Comparison of ENCODE assay signal across 1 cellular context in the genomic region with DNA sequence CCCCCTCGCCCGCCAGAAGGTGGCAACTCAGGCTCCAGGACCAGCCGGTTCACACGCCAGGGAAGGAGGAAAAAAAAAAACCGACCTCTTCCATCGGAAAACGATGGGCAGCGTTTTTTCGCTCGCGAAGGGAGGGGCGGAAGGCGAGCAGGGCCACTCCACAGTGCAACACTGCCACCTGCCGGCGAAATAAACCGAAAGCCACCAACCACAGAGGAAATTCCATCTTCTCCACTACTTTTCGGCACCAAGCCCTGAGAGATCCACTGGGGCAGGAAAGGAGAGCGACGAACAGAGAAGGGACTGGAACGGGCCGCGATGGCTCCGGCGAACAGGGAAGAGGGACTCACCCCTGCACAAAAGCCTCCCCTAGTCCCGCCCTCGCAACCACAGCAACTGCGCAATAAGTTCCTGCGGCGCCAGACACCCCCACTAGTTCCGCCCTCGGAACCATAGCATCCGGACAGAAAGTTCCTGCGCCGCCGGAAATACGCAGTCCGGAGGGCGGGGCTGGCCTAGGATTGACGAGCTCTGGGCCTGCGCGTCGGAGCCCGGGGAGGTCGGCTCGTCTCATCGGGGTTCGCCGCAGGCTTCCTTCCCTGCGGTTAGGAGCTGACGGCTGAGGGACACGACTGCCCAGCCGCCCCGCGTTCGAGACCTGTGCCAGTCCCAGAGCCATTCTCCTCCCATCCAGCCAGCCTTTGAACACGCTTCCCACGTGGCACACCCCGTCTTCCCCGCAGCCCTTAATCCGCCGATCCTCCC.
TF ChIP-seq lines count a peak whose summit lies in the region.

No MANE protein-coding gene starts in this region.

TF ChIP-seq in HEK293, 187 proteins besides CTCF, POLR2A, EP300 and RAD21 (continued from another document):
- TF ChIP-seq ZBTB11 (tag by site-specific recombination; conservative IDR thresholded peaks at IDR 0.05; ENCODE audit: low read depth) (peak; percentile 93), ZEB2 (tag by site-specific recombination; IDR thresholded peaks at IDR 0.05) (peak; percentile 90), SP7 (tag by site-specific recombination; IDR thresholded peaks at IDR 0.05) (peak; percentile 84), ZNF514 (tag by site-specific recombination; IDR thresholded peaks at IDR 0.05) (no peak), ZBTB10 (tag by site-specific recombination; IDR thresholded peaks at IDR 0.05) (peak; percentile 82), ZNF157 (tag by site-specific recombination; IDR thresholded peaks at IDR 0.05) (no peak), ZNF600 (tag by site-specific recombination; IDR thresholded peaks at IDR 0.05) (peak; percentile 74; the same call in 1 of the 2 replicates), ZNF24 (tag by site-specific recombination; IDR thresholded peaks at IDR 0.05) (peak; percentile 89), HOXD13 (CRISPR knock-in tag; IDR thresholded peaks at IDR 0.05; ENCODE audit: borderline replicate concordance) (peak; percentile 50; the same call in 1 of the 2 replicates), ZBTB21 (tag by site-specific recombination; IDR thresholded peaks at IDR 0.05) (peak; percentile 79), ZNF596 (tag by site-specific recombination; IDR thresholded peaks at IDR 0.05) (no peak), OVOL3 (tag by site-specific recombination; IDR thresholded peaks at IDR 0.05) (no peak), YY1 (tag by site-specific recombination; IDR thresholded peaks at IDR 0.05) (peak; percentile 35; the same call in 1 of the 2 replicates), GLI4 (tag by site-specific recombination; IDR thresholded peaks at IDR 0.05) (no peak), ZNF513 (tag by site-specific recombination; IDR thresholded peaks at IDR 0.05) (no peak; the same call in 1 of the 2 replicates), BCL11B (tag by site-specific recombination; IDR thresholded peaks at IDR 0.05; ENCODE audit: low read depth) (peak; percentile 45; the same call in 1 of the 2 replicates), ZBTB8A (tag by site-specific recombination; IDR thresholded peaks at IDR 0.05) (0 out of 2 replicates have a peak, but pooled peaks have one; percentile 59), ZNF518A (tag by site-specific recombination; conservative IDR thresholded peaks at IDR 0.05; ENCODE audit: low read depth) (peak; percentile 56), ZBTB17 (tag by site-specific recombination; IDR thresholded peaks at IDR 0.05) (peak; percentile 95), ZNF670 (tag by site-specific recombination; IDR thresholded peaks at IDR 0.05; ENCODE audit: low read depth) (no peak), ZSCAN30 (tag by site-specific recombination; IDR thresholded peaks at IDR 0.05) (peak; percentile 61)
- TF ChIP-seq, protein P1, sequence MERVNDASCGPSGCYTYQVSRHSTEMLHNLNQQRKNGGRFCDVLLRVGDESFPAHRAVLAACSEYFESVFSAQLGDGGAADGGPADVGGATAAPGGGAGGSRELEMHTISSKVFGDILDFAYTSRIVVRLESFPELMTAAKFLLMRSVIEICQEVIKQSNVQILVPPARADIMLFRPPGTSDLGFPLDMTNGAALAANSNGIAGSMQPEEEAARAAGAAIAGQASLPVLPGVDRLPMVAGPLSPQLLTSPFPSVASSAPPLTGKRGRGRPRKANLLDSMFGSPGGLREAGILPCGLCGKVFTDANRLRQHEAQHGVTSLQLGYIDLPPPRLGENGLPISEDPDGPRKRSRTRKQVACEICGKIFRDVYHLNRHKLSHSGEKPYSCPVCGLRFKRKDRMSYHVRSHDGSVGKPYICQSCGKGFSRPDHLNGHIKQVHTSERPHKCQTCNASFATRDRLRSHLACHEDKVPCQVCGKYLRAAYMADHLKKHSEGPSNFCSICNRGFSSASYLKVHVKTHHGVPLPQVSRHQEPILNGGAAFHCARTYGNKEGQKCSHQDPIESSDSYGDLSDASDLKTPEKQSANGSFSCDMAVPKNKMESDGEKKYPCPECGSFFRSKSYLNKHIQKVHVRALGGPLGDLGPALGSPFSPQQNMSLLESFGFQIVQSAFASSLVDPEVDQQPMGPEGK (tag by site-specific recombination; IDR thresholded peaks at IDR 0.05): peak; percentile 89
- TF ChIP-seq, protein P2, sequence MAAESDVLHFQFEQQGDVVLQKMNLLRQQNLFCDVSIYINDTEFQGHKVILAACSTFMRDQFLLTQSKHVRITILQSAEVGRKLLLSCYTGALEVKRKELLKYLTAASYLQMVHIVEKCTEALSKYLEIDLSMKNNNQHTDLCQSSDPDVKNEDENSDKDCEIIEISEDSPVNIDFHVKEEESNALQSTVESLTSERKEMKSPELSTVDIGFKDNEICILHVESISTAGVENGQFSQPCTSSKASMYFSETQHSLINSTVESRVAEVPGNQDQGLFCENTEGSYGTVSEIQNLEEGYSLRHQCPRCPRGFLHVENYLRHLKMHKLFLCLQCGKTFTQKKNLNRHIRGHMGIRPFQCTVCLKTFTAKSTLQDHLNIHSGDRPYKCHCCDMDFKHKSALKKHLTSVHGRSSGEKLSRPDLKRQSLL (tag by site-specific recombination; IDR thresholded peaks at IDR 0.05): peak; percentile 74
- TF ChIP-seq, protein P3, sequence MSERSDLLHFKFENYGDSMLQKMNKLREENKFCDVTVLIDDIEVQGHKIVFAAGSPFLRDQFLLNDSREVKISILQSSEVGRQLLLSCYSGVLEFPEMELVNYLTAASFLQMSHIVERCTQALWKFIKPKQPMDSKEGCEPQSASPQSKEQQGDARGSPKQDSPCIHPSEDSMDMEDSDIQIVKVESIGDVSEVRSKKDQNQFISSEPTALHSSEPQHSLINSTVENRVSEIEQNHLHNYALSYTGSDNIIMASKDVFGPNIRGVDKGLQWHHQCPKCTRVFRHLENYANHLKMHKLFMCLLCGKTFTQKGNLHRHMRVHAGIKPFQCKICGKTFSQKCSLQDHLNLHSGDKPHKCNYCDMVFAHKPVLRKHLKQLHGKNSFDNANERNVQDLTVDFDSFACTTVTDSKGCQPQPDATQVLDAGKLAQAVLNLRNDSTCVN (tag by site-specific recombination; optimal IDR thresholded peaks at IDR 0.05): peak; percentile 22
- TF ChIP-seq, protein P4, sequence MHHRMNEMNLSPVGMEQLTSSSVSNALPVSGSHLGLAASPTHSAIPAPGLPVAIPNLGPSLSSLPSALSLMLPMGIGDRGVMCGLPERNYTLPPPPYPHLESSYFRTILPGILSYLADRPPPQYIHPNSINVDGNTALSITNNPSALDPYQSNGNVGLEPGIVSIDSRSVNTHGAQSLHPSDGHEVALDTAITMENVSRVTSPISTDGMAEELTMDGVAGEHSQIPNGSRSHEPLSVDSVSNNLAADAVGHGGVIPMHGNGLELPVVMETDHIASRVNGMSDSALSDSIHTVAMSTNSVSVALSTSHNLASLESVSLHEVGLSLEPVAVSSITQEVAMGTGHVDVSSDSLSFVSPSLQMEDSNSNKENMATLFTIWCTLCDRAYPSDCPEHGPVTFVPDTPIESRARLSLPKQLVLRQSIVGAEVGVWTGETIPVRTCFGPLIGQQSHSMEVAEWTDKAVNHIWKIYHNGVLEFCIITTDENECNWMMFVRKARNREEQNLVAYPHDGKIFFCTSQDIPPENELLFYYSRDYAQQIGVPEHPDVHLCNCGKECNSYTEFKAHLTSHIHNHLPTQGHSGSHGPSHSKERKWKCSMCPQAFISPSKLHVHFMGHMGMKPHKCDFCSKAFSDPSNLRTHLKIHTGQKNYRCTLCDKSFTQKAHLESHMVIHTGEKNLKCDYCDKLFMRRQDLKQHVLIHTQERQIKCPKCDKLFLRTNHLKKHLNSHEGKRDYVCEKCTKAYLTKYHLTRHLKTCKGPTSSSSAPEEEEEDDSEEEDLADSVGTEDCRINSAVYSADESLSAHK (tag by site-specific recombination; IDR thresholded peaks at IDR 0.05): peak; percentile 54; the same call in 1 of the 2 replicates
- TF ChIP-seq, protein P5, sequence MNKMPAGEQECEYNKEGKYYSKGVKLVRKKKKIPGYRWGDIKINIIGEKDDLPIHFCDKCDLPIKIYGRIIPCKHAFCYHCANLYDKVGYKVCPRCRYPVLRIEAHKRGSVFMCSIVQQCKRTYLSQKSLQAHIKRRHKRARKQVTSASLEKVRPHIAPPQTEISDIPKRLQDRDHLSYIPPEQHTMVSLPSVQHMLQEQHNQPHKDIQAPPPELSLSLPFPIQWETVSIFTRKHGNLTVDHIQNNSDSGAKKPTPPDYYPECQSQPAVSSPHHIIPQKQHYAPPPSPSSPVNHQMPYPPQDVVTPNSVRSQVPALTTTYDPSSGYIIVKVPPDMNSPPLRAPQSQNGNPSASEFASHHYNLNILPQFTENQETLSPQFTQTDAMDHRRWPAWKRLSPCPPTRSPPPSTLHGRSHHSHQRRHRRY (tag by site-specific recombination; IDR thresholded peaks at IDR 0.05): 0 out of 2 replicates have a peak, but pooled peaks have one; percentile 61
